Comparison of ENCODE assay signal across 24 cellular contexts in genomic region chr3:123424999-123425386, GRCh38. TPM values are rescaled to one million over a fixed set of nuclear protein-coding genes. Genes with fewer than 3 reads are reported as not detected.
DNase-seq lines count a peak whose midpoint lies in the region; ATAC-seq and TF ChIP-seq lines count a peak whose summit lies in the region.
"Had no signal": no experiment of that assay in that cellular context is flagged by ENCODE, and none has a peak within 500 bp of the region (broad histone marks: within the 10 kb centered on the region; RNA-seq: fewer than 3 reads in every experiment).

No MANE protein-coding gene starts in this region.

- H3K27ac ChIP-seq in body of pancreas (peak overlapping the region; percentile 27 to 86 (median 81)), esophagus squamous epithelium (peak overlapping the region in 3 of 4 donors; percentile 49 to 91 (median 88)), osteoblast (ENCODE audit: low read depth, low read length) (no peak overlapping the region), thoracic aorta (peak overlapping the region; percentile 84 to 87), SJCRH30 (no peak overlapping the region), psoas muscle (no peak overlapping the region)

- 60 to 65% methylated on average over 5 to 7 of the region's 7 CpGs for WGBS in body of pancreas, 2 donors
- 84 to 98% methylated on average over 4 to 5 of the region's 7 CpGs for WGBS in esophagus squamous epithelium, 2 donors
- 52 to 69% (median 55%) methylated on average over 6 to 7 of the region's 7 CpGs for WGBS in psoas muscle, 3 donors

- H2AFZ ChIP-seq in osteoblast (ENCODE audit: low read length): no peak overlapping the region

- H3K4me2 ChIP-seq in osteoblast (ENCODE audit: insufficient read depth, low read length): no peak overlapping the region

- H3K36me3 ChIP-seq in body of pancreas (replicated peaks in 1 of 2; ENCODE audit: insufficient read depth in 1 of 2, low read depth in 2 of 2) (no peaks in the 10 kb centered on the region), esophagus squamous epithelium (no peaks in the 10 kb centered on the region), osteoblast (ENCODE audit: insufficient read depth, low read length) (no peaks in the 10 kb centered on the region), thoracic aorta (no peaks in the 10 kb centered on the region), SJCRH30 (no peaks in the 10 kb centered on the region), psoas muscle (ENCODE audit: insufficient read depth in 1 of 2, low read depth in 1 of 2) (no peaks in the 10 kb centered on the region)
- H3K36me3 ChIP-seq: breast epithelium, uterus had no signal

- H3K79me2 ChIP-seq in osteoblast (ENCODE audit: insufficient read depth, low read length): no peaks in the 10 kb centered on the region

- intact Hi-C loops in body of pancreas (cut with DNase I): no loop called here
- intact Hi-C loops in esophagus squamous epithelium (cut with DNase I): no loop called here
- intact Hi-C loops in psoas muscle (cut with DNase I): no loop called here

- no peak overlapping the region for H3K4me3 ChIP-seq in body of pancreas
- H3K4me3 ChIP-seq in esophagus squamous epithelium: no peak overlapping the region
- no peak overlapping the region for H3K4me3 ChIP-seq in osteoblast (ENCODE audit: insufficient read depth, low read length)
- no peak overlapping the region for H3K4me3 ChIP-seq in thoracic aorta
- H3K4me3 ChIP-seq in SJCRH30: no peak overlapping the region
- no peak overlapping the region for H3K4me3 ChIP-seq in psoas muscle
- H3K4me3 ChIP-seq: breast epithelium, uterus had no signal

- ATAC-seq in body of pancreas (peak; percentile 48), thoracic aorta (ENCODE audit: insufficient number of reproducible peaks, low FRiP score, low read depth) (no peak), psoas muscle (no peak)
- ATAC-seq: left colon; naive thymus-derived CD4-positive, alpha-beta T cell; SK-N-SH treated with all-trans-retinoic acid at 6 μM for 48 hours had no signal

- TF ChIP-seq POLR2A in body of pancreas (IDR thresholded peaks at IDR 0.05) (no peak), esophagus squamous epithelium (IDR thresholded peaks at IDR 0.05) (no peak)

- no peaks in the 10 kb centered on the region for H3K27me3 ChIP-seq in body of pancreas
- H3K27me3 ChIP-seq in esophagus squamous epithelium: no peaks in the 10 kb centered on the region
- H3K27me3 ChIP-seq in osteoblast (ENCODE audit: insufficient read depth, low read length): peaks cover 27% of the 10 kb centered on the region
- H3K27me3 ChIP-seq in thoracic aorta (replicated peaks; ENCODE audit: insufficient read depth): no peaks in the 10 kb centered on the region
- no peaks in the 10 kb centered on the region; the same call in 1 of the 2 replicates for H3K27me3 ChIP-seq in SJCRH30
- H3K27me3 ChIP-seq in psoas muscle (ENCODE audit: insufficient read depth in 3 of 3, low read length in 2 of 3): no peaks in the 10 kb centered on the region
- H3K27me3 ChIP-seq: breast epithelium, uterus had no signal

- H3K4me1 ChIP-seq in body of pancreas: peaks cover 74% of the 10 kb centered on the region
- peaks cover 5 to 61% (median 17%) of the 10 kb centered on the region in 3 donors for H3K4me1 ChIP-seq in esophagus squamous epithelium
- no peaks in the 10 kb centered on the region for H3K4me1 ChIP-seq in osteoblast (ENCODE audit: insufficient read depth, low read length)
- peaks cover 52 to 99% of the 10 kb centered on the region in 2 donors for H3K4me1 ChIP-seq in thoracic aorta (ENCODE audit: control insufficient read depth in 1 of 2, low read depth in 2 of 2)
- H3K4me1 ChIP-seq in SJCRH30: no peaks in the 10 kb centered on the region
- H3K4me1 ChIP-seq in psoas muscle: no peaks in the 10 kb centered on the region
- H3K4me1 ChIP-seq: breast epithelium had no signal

- no peaks in the 10 kb centered on the region for H3K9me3 ChIP-seq in body of pancreas
- no peaks in the 10 kb centered on the region for H3K9me3 ChIP-seq in esophagus squamous epithelium
- H3K9me3 ChIP-seq in osteoblast (ENCODE audit: low read depth, low read length): no peaks in the 10 kb centered on the region
- H3K9me3 ChIP-seq in thoracic aorta: no peaks in the 10 kb centered on the region
- H3K9me3 ChIP-seq in SJCRH30 (replicated peaks): no peaks in the 10 kb centered on the region
- H3K9me3 ChIP-seq in psoas muscle: no peaks in the 10 kb centered on the region
- H3K9me3 ChIP-seq: breast epithelium, uterus had no signal

- DNase-seq in body of pancreas: peak in 2 of 4 donors; percentile 39 to 43
- DNase-seq in esophagus squamous epithelium (lab: John Stamatoyannopoulos, UW): no peak
- peak; percentile 66 for DNase-seq in osteoblast (ENCODE audit: insufficient read length, low spot score, missing footprints)
- DNase-seq in thoracic aorta (ENCODE audit: low spot score): no peak
- no peak for DNase-seq in SJCRH30
- no peak for DNase-seq in NCI-H2029 (lab: John Stamatoyannopoulos, UW)
- DNase-seq in psoas muscle: no peak
- DNase-seq: activated CD4-positive, alpha-beta T cell treated with anti-CD3 and anti-CD28 coated beads for 4 hours; activated CD8-positive, alpha-beta memory T cell treated with anti-CD3 and anti-CD28 coated beads for 24 hours; activated T-cell treated with anti-CD3 and anti-CD28 coated beads, Interleukin-2, amount 50 U/mL, for 1 hour; dermis blood vessel endothelial cell; EL; glutamatergic neuron; H9; left colon; naive thymus-derived CD4-positive, alpha-beta T cell; NCI-H1694; NCI-H748 treated with DMSO at 0.1 percent for 48 hours; occipital lobe had no signal

- no peaks in the 10 kb centered on the region for H4K20me1 ChIP-seq in osteoblast (ENCODE audit: insufficient read depth, low read length)

- TF ChIP-seq CTCF in body of pancreas (IDR thresholded peaks at IDR 0.05) (no peak), esophagus squamous epithelium (IDR thresholded peaks at IDR 0.05) (no peak), osteoblast (IDR thresholded peaks at IDR 0.05; ENCODE audit: extremely low read depth, low read depth, low read length) (no peak), thoracic aorta (IDR thresholded peaks at IDR 0.05) (no peak), psoas muscle (IDR thresholded peaks at IDR 0.05) (no peak)

RNA-seq across cellular contexts. Expression of gene ADCY5, which starts 23.9 kb away (rescaled TPM):
- 10 to 100 TPM; 10.6 to 18.8 TPM for total RNA-seq in body of pancreas
- 10 to 100 TPM in 1 of 4 donors, 1 to 10 TPM in 2, under 1 TPM in 1; 0.72 to 17.4 (median 5.3) TPM for total RNA-seq in esophagus squamous epithelium
- total RNA-seq in osteoblast: 0.59 and 0.72 TPM in 2 replicates
- 100 to 1,000 TPM; 104 to 123 TPM for total RNA-seq in thoracic aorta
- 0.63 and 0.75 TPM in 2 replicates for total RNA-seq in SJCRH30 (2014; rRNA removed; shearing (Covaris generic))
- 1 to 10 TPM; 1.6 to 4.4 (median 2.1) TPM for total RNA-seq in psoas muscle
- polyA plus RNA-seq in psoas muscle: 1 to 10 TPM; 1.0 to 1.3 (median 1.2) TPM
- total RNA-seq: naive thymus-derived CD4-positive, alpha-beta T cell; T-helper 2 cell treated with Interferon-gamma antibody and Interleukin-4, amounts not matched to agents 100 ng/mL and 5 ng/mL, for 36 hours had no signal
- polyA plus RNA-seq: CD14-positive monocyte had no signal

Comparison
In these comparisons a context has a peak if more than half of its experiments do, and no peak if none do; other contexts are left out.
1. H3K27ac ChIP-seq: peak in body of pancreas (4 of 4), esophagus squamous epithelium (3 of 4) and thoracic aorta (2 of 2); none in osteoblast (single experiment), SJCRH30 (single experiment) and psoas muscle (single experiment).
2. RNA of gene ADCY5, which starts 23.9 kb away (total RNA-seq): 104 to 123 TPM in thoracic aorta; 10.6 to 18.8 TPM in body of pancreas, 0.72 to 17.4 TPM in esophagus squamous epithelium, 1.6 to 4.4 TPM in psoas muscle, 0.63 to 0.75 TPM in SJCRH30 and 0.59 to 0.72 TPM in osteoblast; every median in the first group is over 4 times any median in the second.